Comparison of ENCODE assay signal across 8 cellular contexts in genomic region chr11:124837491-124837856, GRCh38. TPM values are rescaled to one million over a fixed set of nuclear protein-coding genes. Genes with fewer than 3 reads are reported as not detected.
DNase-seq lines count a peak whose midpoint lies in the region; ATAC-seq and TF ChIP-seq lines count a peak whose summit lies in the region.

No MANE protein-coding gene starts in this region.

- no peak for TF ChIP-seq EP300 in gastroesophageal sphincter (IDR thresholded peaks at IDR 0.05)

- H3K9me3 ChIP-seq in CD8-positive, alpha-beta T cell (ENCODE audit: low read length): no peaks in the 10 kb centered on the region
- H3K9me3 ChIP-seq in gastroesophageal sphincter (no peaks in the 10 kb centered on the region), skeletal muscle satellite cell (replicated peaks; ENCODE audit: low read length) (no peaks in the 10 kb centered on the region)

- no peaks in the 10 kb centered on the region for H3K9me3 Mint-ChIP-seq in CD8-positive, alpha-beta T cell

- H3K9ac ChIP-seq in skeletal muscle satellite cell (ENCODE audit: low read depth, low read length): no peak overlapping the region

- peak; percentile 45 for ATAC-seq in CD8-positive, alpha-beta T cell
- ATAC-seq in GM19043 (IDR thresholded peaks at IDR 0.05; ENCODE audit: low read depth, unreplicated experiment): peak; percentile 45
- ATAC-seq in gastroesophageal sphincter: peak; percentile 50
- ATAC-seq in HG02973 (IDR thresholded peaks at IDR 0.05; ENCODE audit: unreplicated experiment): no peak
- no peak for ATAC-seq in HG03175 (IDR thresholded peaks at IDR 0.05; ENCODE audit: unreplicated experiment)

- no peak overlapping the region for H3K27ac ChIP-seq in CD8-positive, alpha-beta T cell (ENCODE audit: low read depth, low read length)
- no peak overlapping the region for H3K27ac ChIP-seq in gastroesophageal sphincter

- no peak overlapping the region for H3K4me3 ChIP-seq in CD8-positive, alpha-beta T cell (ENCODE audit: low read depth, low read length)
- no peak overlapping the region for H3K4me3 ChIP-seq in NB4 (ENCODE audit: low read depth, low read length)
- H3K4me3 ChIP-seq in gastroesophageal sphincter: no peak overlapping the region
- no peak overlapping the region for H3K4me3 ChIP-seq in skeletal muscle satellite cell (ENCODE audit: low read length)

- H3K36me3 Mint-ChIP-seq in CD8-positive, alpha-beta T cell: no peaks in the 10 kb centered on the region

- no peak for TF ChIP-seq CTCF in CD8-positive, alpha-beta T cell (IDR thresholded peaks at IDR 0.05)
- TF ChIP-seq CTCF in NB4 (IDR thresholded peaks at IDR 0.05; ENCODE audit: low read depth, low read length) (peak; percentile 68), gastroesophageal sphincter (IDR thresholded peaks at IDR 0.05) (no peak)

- intact Hi-C loops in CD8-positive, alpha-beta T cell (cut with DNase I, micrococcal nuclease): loop anchor here (1.0 to 5.0 kb wide), 11 partner anchors 37 to 765 kb away; partner anchors contain the start of gene MSANTD2 (in 1 of the 2)

- no peak overlapping the region for H3K4me3 Mint-ChIP-seq in CD8-positive, alpha-beta T cell

- peak overlapping the region; percentile 18 for H3K4me2 ChIP-seq in skeletal muscle satellite cell (ENCODE audit: low read length)

- TF ChIP-seq POLR2A in NB4 (IDR thresholded peaks at IDR 0.05; ENCODE audit: extremely low read depth, insufficient read length): no peak
- TF ChIP-seq POLR2A in gastroesophageal sphincter (IDR thresholded peaks at IDR 0.05): no peak

- peaks cover 14% of the 10 kb centered on the region for H3K27me3 ChIP-seq in CD8-positive, alpha-beta T cell (ENCODE audit: insufficient read depth, low read length)
- H3K27me3 ChIP-seq in gastroesophageal sphincter (peaks cover 53% of the 10 kb centered on the region), skeletal muscle satellite cell (ENCODE audit: control insufficient read depth, insufficient read depth, low read length) (peaks cover 44% of the 10 kb centered on the region)

- peaks cover 56% of the 10 kb centered on the region for H3K27me3 Mint-ChIP-seq in CD8-positive, alpha-beta T cell (ENCODE audit: low read depth)

- no peak for DNase-seq in CD8-positive, alpha-beta T cell
- DNase-seq in NB4 (ENCODE audit: low read depth) (peak; percentile 70), SW480 (ENCODE audit: low spot score) (peak; percentile 86)

- no peak overlapping the region for H3K27ac Mint-ChIP-seq in CD8-positive, alpha-beta T cell

- POLR2A ChIA-PET in CD8-positive, alpha-beta T cell (lab: Charles Lee): interaction anchor here (1.1 to 1.5 kb wide), 2 partner anchors 98 to 164 kb away, joined by 3 read pairs; partner anchors contain the start of genes NRGN, SIAE and SPA17

- H3K36me3 ChIP-seq in CD8-positive, alpha-beta T cell (ENCODE audit: insufficient read depth, low read length): no peaks in the 10 kb centered on the region
- no peaks in the 10 kb centered on the region for H3K36me3 ChIP-seq in gastroesophageal sphincter
- H3K36me3 ChIP-seq in skeletal muscle satellite cell (ENCODE audit: insufficient read depth, low read length): no peaks in the 10 kb centered on the region

- H3K4me1 Mint-ChIP-seq in CD8-positive, alpha-beta T cell (ENCODE audit: low read depth): peaks cover 17% of the 10 kb centered on the region

- peaks cover 7% of the 10 kb centered on the region for H3K4me1 ChIP-seq in CD8-positive, alpha-beta T cell (ENCODE audit: insufficient read depth, low read length)
- H3K4me1 ChIP-seq in gastroesophageal sphincter (peaks cover 0 to 28% (median 11%) of the 10 kb centered on the region in 3 donors), skeletal muscle satellite cell (ENCODE audit: control insufficient read depth, insufficient read depth, low read length) (peaks cover 21% of the 10 kb centered on the region)

- 0 to 18% methylated on average over 2 to 3 of the region's 3 CpGs for WGBS in gastroesophageal sphincter (ENCODE audit: low coverage in 1 of 2), 2 donors

- CTCF ChIA-PET in CD8-positive, alpha-beta T cell (lab: Charles Lee): interaction anchor here (0.8 to 6.6 kb wide), 25 partner anchors 9 to 422 kb away, joined by 3 to 99 read pairs (median 5); partner anchors contain the start of genes ESAM, ROBO3, SIAE and SPA17

RNA-seq across cellular contexts. Expression of gene ROBO3, which starts 27.8 kb away (rescaled TPM):
- 10 to 100 TPM; 19.8 to 20.8 TPM for total RNA-seq in CD8-positive, alpha-beta T cell
- total RNA-seq in gastroesophageal sphincter: 10 to 100 TPM in 1 of 4 donors, 1 to 10 TPM in 3; 3.6 to 10.8 (median 9.2) TPM
- total RNA-seq in skeletal muscle satellite cell (2012; rRNA removed): 8.7 and 10.4 TPM in 2 replicates

RNA-seq across cellular contexts. Expression of gene MSANTD2, which starts 37.3 kb away (rescaled TPM):
- total RNA-seq in CD8-positive, alpha-beta T cell: 1 to 10 TPM; 4.3 to 4.5 TPM
- 10 to 100 TPM in 3 of 4 donors, 1 to 10 TPM in 1; 7.0 to 34.9 (median 13.0) TPM for total RNA-seq in gastroesophageal sphincter
- 8.3 and 9.6 TPM in 2 replicates for total RNA-seq in skeletal muscle satellite cell (2012; rRNA removed)

Comparison
In these comparisons a context has a peak if more than half of its experiments do, and no peak if none do; other contexts are left out.
1. ATAC-seq: peak in CD8-positive, alpha-beta T cell (single experiment), GM19043 (single experiment) and gastroesophageal sphincter (single experiment); none in HG02973 (single experiment) and HG03175 (single experiment).
2. DNase-seq: peak in NB4 (single experiment) and SW480 (single experiment); none in CD8-positive, alpha-beta T cell (0 of 7).